Comparison of ENCODE assay signal across 1 cellular context in genomic region chr17:48636177-48637018, GRCh38.
TF ChIP-seq lines count a peak whose summit lies in the region.

No MANE protein-coding gene starts in this region.

TF ChIP-seq in K562, 482 proteins besides CTCF, POLR2A, EP300 and RAD21 (continued from another document and continues in another):
- TF ChIP-seq ZNF518B (CRISPR knock-in tag; IDR thresholded peaks at IDR 0.05) = no peak
- peak; percentile 81 for TF ChIP-seq SMARCE1 (IDR thresholded peaks at IDR 0.05)
- peak; percentile 86 for TF ChIP-seq SMAD4 (CRISPR knock-in tag; conservative IDR thresholded peaks at IDR 0.05)
- no peak for TF ChIP-seq PRDM10 (IDR thresholded peaks at IDR 0.05; ENCODE audit: partially characterized antibody)
- no peak for TF ChIP-seq ZNF408 (CRISPR knock-in tag; IDR thresholded peaks at IDR 0.05; ENCODE audit: low read depth)
- peak; percentile 23 to 47; a peak in 1 of 4 replicates for TF ChIP-seq NRF1 (conservative IDR thresholded peaks at IDR 0.05 in 1 of 2, IDR thresholded peaks at IDR 0.05 in 1 of 2)
- TF ChIP-seq ZBTB8A (IDR thresholded peaks at IDR 0.05; ENCODE audit: partially characterized antibody) = no peak
- TF ChIP-seq C11orf30 (IDR thresholded peaks at IDR 0.05; ENCODE audit: low read depth) = no peak
- TF ChIP-seq FOXP4 (CRISPR knock-in tag; IDR thresholded peaks at IDR 0.05; ENCODE audit: borderline replicate concordance) = no peak
- TF ChIP-seq ZZZ3 (IDR thresholded peaks at IDR 0.05) = no peak
- no peak for TF ChIP-seq JUNB (CRISPR knock-in tag; conservative IDR thresholded peaks at IDR 0.05)
- no peak for TF ChIP-seq GABPB1 (CRISPR knock-in tag; IDR thresholded peaks at IDR 0.05)
- TF ChIP-seq SMC3 (conservative IDR thresholded peaks at IDR 0.05; ENCODE audit: insufficient read depth, low read depth, low read length) = peak; percentile 20; the same call in 1 of the 2 replicates
- no peak for TF ChIP-seq ZBTB5 (IDR thresholded peaks at IDR 0.05)
- TF ChIP-seq ZBTB26 (CRISPR knock-in tag; IDR thresholded peaks at IDR 0.05) = no peak
- TF ChIP-seq ZBTB12 (CRISPR knock-in tag; IDR thresholded peaks at IDR 0.05) = no peak
- no peak for TF ChIP-seq IFI16 (CRISPR knock-in tag; IDR thresholded peaks at IDR 0.05)
- TF ChIP-seq ZNF41 (CRISPR knock-in tag; conservative IDR thresholded peaks at IDR 0.05) = no peak
- 0 out of 4 replicates have a peak, but pooled peaks of 1 of the 2 experiments have one; percentile 35 for TF ChIP-seq NONO (IDR thresholded peaks at IDR 0.05; ENCODE audit: low read depth in 2 of 2, low read length in 1 of 2)
- TF ChIP-seq LARP7 (IDR thresholded peaks at IDR 0.05) = no peak
- peak; percentile 68 for TF ChIP-seq RBFOX2 (IDR thresholded peaks at IDR 0.05; ENCODE audit: low read depth, low read length)
- no peak for TF ChIP-seq MTF1 (CRISPR knock-in tag; IDR thresholded peaks at IDR 0.05; ENCODE audit: borderline replicate concordance)
- TF ChIP-seq CTCFL (IDR thresholded peaks at IDR 0.05; ENCODE audit: borderline replicate concordance, insufficient read depth, low read depth, low read length, poor library complexity, severe bottlenecking) = peak; percentile 79
- TF ChIP-seq ZNF584 (CRISPR knock-in tag; IDR thresholded peaks at IDR 0.05; ENCODE audit: low read depth) = no peak
- no peak for TF ChIP-seq THRA (IDR thresholded peaks at IDR 0.05)
- TF ChIP-seq VEZF1 (CRISPR knock-in tag; IDR thresholded peaks at IDR 0.05) = peak; percentile 70
- TF ChIP-seq MCM2 (IDR thresholded peaks at IDR 0.05; ENCODE audit: low read depth) = no peak
- TF ChIP-seq BCOR (IDR thresholded peaks at IDR 0.05) = 0 out of 2 replicates have a peak, but pooled peaks have one; percentile 16
- TF ChIP-seq POU5F1 (IDR thresholded peaks at IDR 0.05; ENCODE audit: borderline replicate concordance, low read depth, low read length, partially characterized antibody) = no peak
- TF ChIP-seq XRCC5 (IDR thresholded peaks at IDR 0.05; ENCODE audit: low read depth, low read length) = no peak
- no peak for TF ChIP-seq MAFF (IDR thresholded peaks at IDR 0.05; ENCODE audit: low read length)
- no peak for TF ChIP-seq CBFA2T2 (conservative IDR thresholded peaks at IDR 0.05)
- TF ChIP-seq PTTG1 (tag; IDR thresholded peaks at IDR 0.05; ENCODE audit: low read depth) = no peak
- TF ChIP-seq ZNF354B (CRISPR knock-in tag; IDR thresholded peaks at IDR 0.05) = no peak
- no peak for TF ChIP-seq ZKSCAN3 (CRISPR knock-in tag; IDR thresholded peaks at IDR 0.05)
- TF ChIP-seq MEIS2 (IDR thresholded peaks at IDR 0.05; ENCODE audit: partially characterized antibody) = no peak
- no peak for TF ChIP-seq POLR3G (IDR thresholded peaks at IDR 0.05; ENCODE audit: extremely low read depth, insufficient read length, insufficient replicate concordance)
- TF ChIP-seq ZNF239 (CRISPR knock-in tag; IDR thresholded peaks at IDR 0.05) = no peak
- TF ChIP-seq THRB (CRISPR knock-in tag; conservative IDR thresholded peaks at IDR 0.05) = no peak
- 0 out of 2 replicates have a peak, but pooled peaks have one; percentile 59 for TF ChIP-seq MTA3 (IDR thresholded peaks at IDR 0.05; ENCODE audit: borderline replicate concordance)
- no peak for TF ChIP-seq CBX5 (IDR thresholded peaks at IDR 0.05; ENCODE audit: borderline replicate concordance, low read depth)
